19 cellular contexts compared by ENCODE assay signal in the genomic region with DNA sequence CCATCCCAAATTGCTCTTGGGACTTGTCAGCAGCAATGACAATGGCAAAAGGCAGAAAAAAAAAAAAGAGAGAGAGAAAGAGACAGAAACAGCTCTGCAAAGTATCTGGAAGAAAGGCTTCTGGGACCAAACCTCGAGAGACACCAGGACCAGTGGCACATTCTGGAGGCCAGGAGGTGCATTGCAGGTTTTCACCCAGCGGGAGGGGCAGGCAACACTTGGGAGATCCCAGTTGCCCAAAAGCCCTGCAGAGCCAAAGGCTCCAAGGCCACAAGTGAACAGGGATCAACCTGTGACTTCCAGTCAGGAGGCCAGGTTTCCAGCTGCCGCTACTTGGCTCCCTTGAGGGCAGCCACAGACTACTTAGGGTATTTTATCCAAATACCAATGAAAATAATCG.
"Had no signal": no experiment of that assay in that cellular context is flagged by ENCODE, and none has a peak within 500 bp of the region (broad histone marks: within the 10 kb centered on the region; RNA-seq: fewer than 3 reads in every experiment).

No MANE protein-coding gene starts in this region.

- H3K9me3 Mint-ChIP-seq: activated CD8-positive, alpha-beta T cell treated with anti-CD3 and anti-CD28 coated beads for 36 hours; activated naive CD8-positive, alpha-beta T cell treated with anti-CD3 and anti-CD28 coated beads, Interleukin-2, amount 10 ng/mL, durations not matched to agents 7 days and 5 days; central memory CD8-positive, alpha-beta T cell had no signal

- H3K27ac Mint-ChIP-seq: activated CD8-positive, alpha-beta T cell treated with anti-CD3 and anti-CD28 coated beads for 36 hours; activated naive CD8-positive, alpha-beta T cell treated with anti-CD3 and anti-CD28 coated beads, Interleukin-2, amount 10 ng/mL, durations not matched to agents 7 days and 5 days; brain; naive thymus-derived CD4-positive, alpha-beta T cell; T-helper 17 cell had no signal

- H3K4me3 ChIP-seq: left lung, mucosa of descending colon, right atrium auricular region, stomach, testis, upper lobe of left lung had no signal

- H3K27me3 Mint-ChIP-seq: activated CD8-positive, alpha-beta T cell treated with anti-CD3 and anti-CD28 coated beads for 36 hours had no signal

- DNase-seq: activated CD4-positive, alpha-beta T cell treated with anti-CD3 and anti-CD28 coated beads for 4 hours; activated CD8-positive, alpha-beta T cell treated with anti-CD3 and anti-CD28 coated beads for 36 hours; activated gamma-delta T cell treated with Interleukin-2 at 50 U/mL for 16 hours; activated naive CD8-positive, alpha-beta T cell treated with anti-CD3 and anti-CD28 coated beads, Interleukin-2, amount 10 ng/mL, durations not matched to agents 7 days and 5 days; activated T-cell treated with anti-CD3 and anti-CD28 coated beads, Interleukin-2, amount 50 U/mL, for 48 hours; effector CD8-positive, alpha-beta T cell; left lung; mammary epithelial cell; mucosa of descending colon; naive thymus-derived CD4-positive, alpha-beta T cell; stomach; T-helper 17 cell; testis; upper lobe of left lung had no signal

- H3K36me3 Mint-ChIP-seq: activated naive CD8-positive, alpha-beta T cell treated with anti-CD3 and anti-CD28 coated beads, Interleukin-2, amount 10 ng/mL, durations not matched to agents 7 days and 5 days; brain; naive thymus-derived CD4-positive, alpha-beta T cell had no signal

- H2AFZ ChIP-seq: parathyroid adenoma had no signal

- H3K27me3 ChIP-seq: left lung, right atrium auricular region, stomach, testis, upper lobe of left lung had no signal

- H3K4me1 ChIP-seq: parathyroid adenoma had no signal

- H3K9me3 ChIP-seq: left lung, mucosa of descending colon, right atrium auricular region, stomach, testis, upper lobe of left lung had no signal

- H3K4me1 Mint-ChIP-seq: activated naive CD8-positive, alpha-beta T cell treated with anti-CD3 and anti-CD28 coated beads, Interleukin-2, amount 10 ng/mL, durations not matched to agents 7 days and 5 days; central memory CD8-positive, alpha-beta T cell; naive thymus-derived CD4-positive, alpha-beta T cell; T-helper 17 cell had no signal

- H3K9ac ChIP-seq: parathyroid adenoma had no signal

- H3K4me3 Mint-ChIP-seq: activated CD8-positive, alpha-beta T cell treated with anti-CD3 and anti-CD28 coated beads for 36 hours; activated naive CD8-positive, alpha-beta T cell treated with anti-CD3 and anti-CD28 coated beads, Interleukin-2, amount 10 ng/mL, durations not matched to agents 7 days and 5 days; brain; central memory CD8-positive, alpha-beta T cell; naive thymus-derived CD4-positive, alpha-beta T cell; T-helper 17 cell had no signal

- H3K36me3 ChIP-seq: left lung, right atrium auricular region, stomach, upper lobe of left lung had no signal

- H3K79me2 ChIP-seq: parathyroid adenoma had no signal

- H3K27ac ChIP-seq: epithelial cell of prostate, left lung, parathyroid adenoma, right atrium auricular region, stomach, testis, upper lobe of left lung had no signal
